In genomic region chr5:141923443-141924313, GRCh38 we compare ENCODE assay signal across 1 cellular context.
TF ChIP-seq lines count a peak whose summit lies in the region.

DELE1 (plus strand) TSS chr5:141923871; CDS start chr5:141923942, 71 bp downstream.

TF ChIP-seq in HepG2, 621 proteins besides CTCF, POLR2A, EP300 and RAD21 (continued from another document and continues in another):
- TF ChIP-seq TAF1 (CRISPR knock-in tag; IDR thresholded peaks at IDR 0.05) (peak; percentile 84), ZNF382 (CRISPR knock-in tag; IDR thresholded peaks at IDR 0.05; ENCODE audit: borderline replicate concordance) (no peak), ZNF720 (CRISPR knock-in tag; IDR thresholded peaks at IDR 0.05) (no peak), ZNF34 (CRISPR knock-in tag; IDR thresholded peaks at IDR 0.05; ENCODE audit: borderline replicate concordance) (no peak), MED8 (CRISPR knock-in tag; IDR thresholded peaks at IDR 0.05; ENCODE audit: insufficient replicate concordance) (peak; percentile 78), MTA3 (CRISPR knock-in tag; IDR thresholded peaks at IDR 0.05) (no peak), ZNF501 (CRISPR knock-in tag; IDR thresholded peaks at IDR 0.05) (peak; percentile 97), RFX5 (IDR thresholded peaks at IDR 0.05; ENCODE audit: low read depth, low read length) (peak; percentile 31; the same call in 1 of the 2 replicates), PRPF4 (IDR thresholded peaks at IDR 0.05; ENCODE audit: low read depth, low read length, poor library complexity, severe bottlenecking) (no peak), ZNF703 (CRISPR knock-in tag; IDR thresholded peaks at IDR 0.05; ENCODE audit: borderline replicate concordance) (peak; percentile 51; the same call in 1 of the 2 replicates), SRSF1 (optimal IDR thresholded peaks at IDR 0.05; ENCODE audit: low read depth, low read length) (no peak), ZNF276 (CRISPR knock-in tag; IDR thresholded peaks at IDR 0.05; ENCODE audit: low read depth) (peak; percentile 51; the same call in 1 of the 2 replicates), ZSCAN20 (CRISPR knock-in tag; IDR thresholded peaks at IDR 0.05; ENCODE audit: borderline replicate concordance) (no peak), THAP9 (CRISPR knock-in tag; IDR thresholded peaks at IDR 0.05; ENCODE audit: borderline replicate concordance) (peak; percentile 92; the same call in 1 of the 2 replicates), SP4 (CRISPR knock-in tag; IDR thresholded peaks at IDR 0.05) (peak; percentile 72), ZMAT3 (CRISPR knock-in tag; conservative IDR thresholded peaks at IDR 0.05) (peak; percentile 92; the same call in 1 of the 2 replicates), KDM5A (IDR thresholded peaks at IDR 0.05; ENCODE audit: borderline replicate concordance, low read length) (peak; percentile 69; the same call in 1 of the 2 replicates), THAP8 (CRISPR knock-in tag; IDR thresholded peaks at IDR 0.05; ENCODE audit: borderline replicate concordance) (no peak), TBX3 (IDR thresholded peaks at IDR 0.05; ENCODE audit: borderline replicate concordance) (no peak), RFXAP (CRISPR knock-in tag; IDR thresholded peaks at IDR 0.05; ENCODE audit: borderline replicate concordance) (peak; percentile 34; the same call in 1 of the 2 replicates), TSC22D2 (CRISPR knock-in tag; IDR thresholded peaks at IDR 0.05; ENCODE audit: borderline replicate concordance) (no peak; the same call in 1 of the 2 replicates), NPAS2 (CRISPR knock-in tag; IDR thresholded peaks at IDR 0.05; ENCODE audit: borderline replicate concordance) (no peak), SP140L (CRISPR knock-in tag; IDR thresholded peaks at IDR 0.05; ENCODE audit: borderline replicate concordance) (no peak), ZNF503 (CRISPR knock-in tag; IDR thresholded peaks at IDR 0.05) (no peak), ZNF609 (CRISPR knock-in tag; IDR thresholded peaks at IDR 0.05; ENCODE audit: borderline replicate concordance) (peak; percentile 60), ZNF790 (CRISPR knock-in tag; IDR thresholded peaks at IDR 0.05; ENCODE audit: borderline replicate concordance) (peak; percentile 87), MXD3 (CRISPR knock-in tag; IDR thresholded peaks at IDR 0.05) (peak; percentile 40; the same call in 1 of the 2 replicates), SMARCC2 (IDR thresholded peaks at IDR 0.05) (no peak), ZFP36L2 (CRISPR knock-in tag; IDR thresholded peaks at IDR 0.05) (peak; percentile 59; the same call in 1 of the 2 replicates), ZNF333 (CRISPR knock-in tag; IDR thresholded peaks at IDR 0.05; ENCODE audit: borderline replicate concordance) (peak; percentile 50; the same call in 1 of the 2 replicates), ZNF557 (CRISPR knock-in tag; IDR thresholded peaks at IDR 0.05) (no peak), ZNF12 (CRISPR knock-in tag; IDR thresholded peaks at IDR 0.05) (0 out of 2 replicates have a peak, but pooled peaks have one; percentile 19), NFIB (CRISPR knock-in tag; IDR thresholded peaks at IDR 0.05; ENCODE audit: borderline replicate concordance) (no peak), ZNF674 (CRISPR knock-in tag; IDR thresholded peaks at IDR 0.05; ENCODE audit: low read depth) (no peak), HOMEZ (CRISPR knock-in tag; IDR thresholded peaks at IDR 0.05; ENCODE audit: low read depth) (no peak), ZSCAN25 (CRISPR knock-in tag; IDR thresholded peaks at IDR 0.05) (peak; percentile 43; the same call in 1 of the 2 replicates), ARNT (IDR thresholded peaks at IDR 0.05) (no peak), PCBP2 (optimal IDR thresholded peaks at IDR 0.05; ENCODE audit: low read depth, low read length, poor library complexity, severe bottlenecking) (no peak), GRHL1 (CRISPR knock-in tag; conservative IDR thresholded peaks at IDR 0.05) (no peak), SNAPC5 (CRISPR knock-in tag; IDR thresholded peaks at IDR 0.05; ENCODE audit: borderline replicate concordance) (no peak), ZNF747 (CRISPR knock-in tag; IDR thresholded peaks at IDR 0.05; ENCODE audit: borderline replicate concordance) (no peak; the same call in 1 of the 2 replicates), ZSCAN12 (CRISPR knock-in tag; IDR thresholded peaks at IDR 0.05) (no peak), HES4 (CRISPR knock-in tag; IDR thresholded peaks at IDR 0.05; ENCODE audit: borderline replicate concordance) (0 out of 2 replicates have a peak, but pooled peaks have one; percentile 73), ZNF775 (CRISPR knock-in tag; IDR thresholded peaks at IDR 0.05; ENCODE audit: borderline replicate concordance) (0 out of 2 replicates have a peak, but pooled peaks have one; percentile 35), ZNF607 (CRISPR knock-in tag; IDR thresholded peaks at IDR 0.05; ENCODE audit: borderline replicate concordance) (peak; percentile 63), ZNF816 (CRISPR knock-in tag; IDR thresholded peaks at IDR 0.05; ENCODE audit: borderline replicate concordance) (no peak)
